15 cellular contexts compared by ENCODE assay signal in genomic region chr7:102610441-102610840, GRCh38. TPM values are rescaled to one million over a fixed set of nuclear protein-coding genes. Genes with fewer than 3 reads are reported as not detected.
DNase-seq lines count a peak whose midpoint lies in the region; ATAC-seq and TF ChIP-seq lines count a peak whose summit lies in the region.
"Not testable (repeated sequence)": the region's sequence is repeated elsewhere in the genome, so short reads cannot be mapped to it uniquely, and the experiment has no call there.
"Had no signal": no experiment of that assay in that cellular context is flagged by ENCODE, and none has a peak within 500 bp of the region (broad histone marks: within the 10 kb centered on the region; RNA-seq: fewer than 3 reads in every experiment).

No MANE protein-coding gene starts in this region.

- not testable (repeated sequence) for H3K27ac ChIP-seq in left ventricle myocardium inferior (replicated peaks)
- peak overlapping the region in 1 of 4 donors; percentile 45 for H3K27ac ChIP-seq in sigmoid colon

- peak; percentile 0 for DNase-seq in HFFc6
- peak; percentile 53 for DNase-seq in activated CD8-positive, alpha-beta memory T cell treated with anti-CD3 and anti-CD28 coated beads, Interleukin-2, amount 50 U/mL, for 48 hours
- peak; percentile 13 for DNase-seq in left ventricle myocardium inferior
- DNase-seq in left lobe of liver (ENCODE audit: low spot score), result peak; percentile 42
- DNase-seq in osteocyte (ENCODE audit: extremely low spot score, unreplicated experiment), result peak; percentile 49
- peak; percentile 14 for DNase-seq in sigmoid colon
- peak; percentile 33 for DNase-seq in ureter (ENCODE audit: low spot score)

- not testable (repeated sequence) for H3K36me3 ChIP-seq in left ventricle myocardium inferior, sigmoid colon

- not testable (repeated sequence) for TF ChIP-seq CTCF in HFFc6 (IDR thresholded peaks at IDR 0.05); left ventricle myocardium inferior (IDR thresholded peaks at IDR 0.05; ENCODE audit: borderline replicate concordance); osteocyte (IDR thresholded peaks at IDR 0.05); sigmoid colon (IDR thresholded peaks at IDR 0.05)

- not testable (repeated sequence) for H3K36me3 Mint-ChIP-seq in HFFc6 (ENCODE audit: low read depth); dendritic cell treated with granulocyte-macrophage colony-stimulating factor and Interleukin-4, amounts not matched to agents 40 ng/mL and 50 ng/mL, for 4 days (ENCODE audit: low read depth); osteocyte (ENCODE audit: unreplicated experiment)

- peak overlapping the region; percentile 62 for H3K27ac Mint-ChIP-seq in HFFc6
- H3K27ac Mint-ChIP-seq in dendritic cell treated with granulocyte-macrophage colony-stimulating factor and Interleukin-4, amounts not matched to agents 40 ng/mL and 50 ng/mL, for 4 days, result peak overlapping the region; percentile 60
- not testable (repeated sequence) for H3K27ac Mint-ChIP-seq in osteocyte (ENCODE audit: unreplicated experiment)

- not testable (repeated sequence) for H3K4me3 ChIP-seq in left ventricle myocardium inferior, sigmoid colon

- H3K27me3 Mint-ChIP-seq in HFFc6 (ENCODE audit: insufficient read depth); dendritic cell treated with granulocyte-macrophage colony-stimulating factor and Interleukin-4, amounts not matched to agents 40 ng/mL and 50 ng/mL, for 4 days; osteocyte (ENCODE audit: unreplicated experiment): not testable (repeated sequence)

- H3K4me3 Mint-ChIP-seq in HFFc6, result peak overlapping the region; percentile 57
- H3K4me3 Mint-ChIP-seq in dendritic cell treated with granulocyte-macrophage colony-stimulating factor and Interleukin-4, amounts not matched to agents 40 ng/mL and 50 ng/mL, for 4 days, result peak overlapping the region; percentile 28
- not testable (repeated sequence) for H3K4me3 Mint-ChIP-seq in osteocyte (ENCODE audit: unreplicated experiment)

- not testable (repeated sequence) for H3K4me1 ChIP-seq in left ventricle myocardium inferior, sigmoid colon

- not testable (repeated sequence) for H3K27me3 ChIP-seq in left ventricle myocardium inferior (ENCODE audit: low read depth); sigmoid colon

- not testable (repeated sequence) for ATAC-seq in left lobe of liver

- not testable (repeated sequence) for H3K9me3 Mint-ChIP-seq in HFFc6; dendritic cell treated with granulocyte-macrophage colony-stimulating factor and Interleukin-4, amounts not matched to agents 40 ng/mL and 50 ng/mL, for 4 days; osteocyte (ENCODE audit: unreplicated experiment)

- intact Hi-C loops in dendritic cell treated with granulocyte-macrophage colony-stimulating factor and Interleukin-4, amounts not matched to agents 40 ng/mL and 50 ng/mL, for 4 days (cut with micrococcal nuclease); left ventricle myocardium inferior (cut with micrococcal nuclease); sigmoid colon (cut with DNase I): not testable (repeated sequence)

- not testable (repeated sequence) for TF ChIP-seq EP300 in sigmoid colon (IDR thresholded peaks at IDR 0.05)

- not testable (repeated sequence) for H3K9me3 ChIP-seq in left ventricle myocardium inferior (replicated peaks); sigmoid colon

- not testable (repeated sequence) for H3K4me1 Mint-ChIP-seq in HFFc6 (ENCODE audit: low read depth); osteocyte (ENCODE audit: unreplicated experiment)
- peaks cover 10% of the 10 kb centered on the region for H3K4me1 Mint-ChIP-seq in dendritic cell treated with granulocyte-macrophage colony-stimulating factor and Interleukin-4, amounts not matched to agents 40 ng/mL and 50 ng/mL, for 4 days (ENCODE audit: low read depth)

- WGBS in sigmoid colon, 2 donors, result no CpG with 5 or more reads among the region's 7 CpGs

- TF ChIP-seq POLR2A in sigmoid colon (IDR thresholded peaks at IDR 0.05), result not testable (repeated sequence)

RNA-seq across cellular contexts. Expression of gene RASA4, which starts 6.1 kb away (rescaled TPM):
- 10 to 100 TPM; 53.9 to 79.9 (median 55.9) TPM for total RNA-seq in HFFc6 (2021; fragmentation: NEBNext Ultra II Directional; extraction: Animal tissue kit (Norgen Biotek cat#: 25700))
- 14.7 TPM for total RNA-seq in left ventricle myocardium inferior
- total RNA-seq in left lobe of liver, result 10.7 TPM
- 26.1 and 27.0 TPM in 2 replicates for total RNA-seq in osteocyte
- total RNA-seq in sigmoid colon, result 100 to 1,000 TPM in 1 of 4 donors, 10 to 100 TPM in 3; 12.0 to 113 (median 41.7) TPM
- 10 to 100 TPM in 1 of 3 donors, 1 to 10 TPM in 2; 5.4 to 35.3 (median 7.4) TPM for polyA plus RNA-seq in sigmoid colon
- total RNA-seq in ureter, result 76.5 TPM

RNA-seq across cellular contexts. Expression of gene UPK3BL1, which starts 32.1 kb away (rescaled TPM):
- 10 to 100 TPM in 4 of 6 experiments, 1 to 10 TPM in 2; 3.6 to 14.3 (median 10.9) TPM for total RNA-seq in HFFc6 (2021; fragmentation: NEBNext Ultra II Directional; extraction: Animal tissue kit (Norgen Biotek cat#: 25700))
- total RNA-seq in left ventricle myocardium inferior, result 14.5 TPM
- 10.0 TPM for total RNA-seq in left lobe of liver
- total RNA-seq in osteocyte, result 16.4 and 20.6 TPM in 2 replicates
- total RNA-seq in sigmoid colon, result 10 to 100 TPM; 18.1 to 43.5 (median 22.5) TPM
- polyA plus RNA-seq in sigmoid colon, result 10 to 100 TPM in 2 of 3 donors, 1 to 10 TPM in 1; 8.8 to 32.1 (median 10.2) TPM
- 292 TPM for total RNA-seq in ureter

RNA-seq across cellular contexts. Expression of gene POLR2J3, which starts 38.1 kb away (rescaled TPM):
- 10 to 100 TPM; 18.4 to 31.6 (median 20.1) TPM for total RNA-seq in HFFc6 (2021; fragmentation: NEBNext Ultra II Directional; extraction: Animal tissue kit (Norgen Biotek cat#: 25700))
- total RNA-seq in left ventricle myocardium inferior (8.6 TPM), left lobe of liver (15.1 TPM), osteocyte (24.1 and 27.1 TPM in 2 replicates), sigmoid colon (10 to 100 TPM; 10.7 to 19.1 (median 15.1) TPM), ureter (64.3 TPM)
- polyA plus RNA-seq in sigmoid colon, result 100 to 1,000 TPM in 1 of 3 donors, 10 to 100 TPM in 2; 13.9 to 103 (median 33.6) TPM

RNA-seq across cellular contexts. Expression of gene SPDYE2B, which starts 39.7 kb away (rescaled TPM):
- not detected for total RNA-seq in HFFc6 (2021; fragmentation: NEBNext Ultra II Directional; extraction: Animal tissue kit (Norgen Biotek cat#: 25700))
- total RNA-seq in left ventricle myocardium inferior, result not detected
- total RNA-seq in left lobe of liver, result not detected
- not detected in 2 replicates for total RNA-seq in osteocyte
- not detected for total RNA-seq in sigmoid colon
- polyA plus RNA-seq in sigmoid colon, result not detected
- not detected for total RNA-seq in ureter
- total RNA-seq: CD8-positive, alpha-beta T cell; GM23338; H7; HT-29 had no signal
- polyA plus RNA-seq: AG04450, BJ, CD14-positive monocyte had no signal

RNA-seq across cellular contexts. Expression of gene SPDYE2, which starts 59.4 kb away (rescaled TPM):
- not detected for total RNA-seq in HFFc6 (2021; fragmentation: NEBNext Ultra II Directional; extraction: Animal tissue kit (Norgen Biotek cat#: 25700))
- not detected for total RNA-seq in left ventricle myocardium inferior
- not detected for total RNA-seq in left lobe of liver
- not detected in 2 replicates for total RNA-seq in osteocyte
- not detected for total RNA-seq in sigmoid colon
- under 1 TPM in 1 of 3 donors, not detected in 2; 0.12 TPM for polyA plus RNA-seq in sigmoid colon
- 0.52 TPM for total RNA-seq in ureter
- total RNA-seq: CD8-positive, alpha-beta T cell; GM23338; H7; HT-29 had no signal
- polyA plus RNA-seq: AG04450, BJ, CD14-positive monocyte had no signal

Comparison
In these comparisons a context has a peak if more than half of its experiments do, and no peak if none do; other contexts are left out.
1. DNase-seq: peak in every context shown above with its lines; median percentile 53 in activated CD8-positive, alpha-beta memory T cell treated with anti-CD3 and anti-CD28 coated beads, Interleukin-2, amount 50 U/mL, for 48 hours; 49 in osteocyte; 42 in left lobe of liver; 33 in ureter; 14 in sigmoid colon; 13 in left ventricle myocardium inferior; 0 in HFFc6.